ENCODE assay signal across 26 cellular contexts in the genomic region with DNA sequence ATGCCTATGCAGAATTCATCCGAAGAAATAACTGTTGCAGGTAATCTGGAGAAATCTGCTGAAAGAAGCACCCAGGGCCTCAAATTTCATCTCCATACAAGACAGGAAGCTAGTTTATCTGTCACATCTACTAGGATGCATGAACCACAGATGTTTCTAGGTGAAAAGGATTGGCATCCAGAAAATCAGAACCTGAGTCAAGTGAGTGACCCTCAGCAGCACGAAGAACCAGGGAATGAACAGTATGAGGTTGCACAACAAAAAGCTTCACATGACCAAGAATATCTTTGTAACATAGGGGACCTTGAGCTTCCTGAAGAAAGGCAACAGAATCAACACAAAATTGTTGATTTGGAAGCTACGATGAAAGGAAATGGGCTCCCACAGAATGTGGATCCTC.
"Had no signal": no experiment of that assay in that cellular context is flagged by ENCODE, and none has a peak within 500 bp of the region (broad histone marks: within the 10 kb centered on the region; RNA-seq: fewer than 3 reads in every experiment).

No MANE protein-coding gene starts in this region.

- H3K27ac ChIP-seq: ascending aorta, breast epithelium, cardiac muscle cell, colonic mucosa had no signal

- H3K4me1 Mint-ChIP-seq: brain had no signal

- H3K27ac Mint-ChIP-seq: activated CD4-positive, alpha-beta memory T cell treated with anti-CD3 and anti-CD28 coated beads, Interleukin-2, amount 10 ng/mL, durations not matched to agents 7 days and 5 days; activated CD4-positive, alpha-beta T cell treated with anti-CD3 and anti-CD28 coated beads, Interleukin-2, amount 10 ng/mL, durations not matched to agents 7 days and 5 days; activated naive CD4-positive, alpha-beta T cell treated with anti-CD3 and anti-CD28 coated beads, Interleukin-2, amount 10 ng/mL, durations not matched to agents 7 days and 5 days; activated naive CD4-positive, alpha-beta T cell treated with anti-CD3 and anti-CD28 coated beads, Interleukin-2, amount 50 U/mL, for 72 hours; activated naive CD8-positive, alpha-beta T cell treated with anti-CD3 and anti-CD28 coated beads, Interleukin-2, amount 10 ng/mL, durations not matched to agents 7 days and 5 days; activated T-cell treated with anti-CD3 and anti-CD28 coated beads, Interleukin-2, amount 50 U/mL, for 24 hours; activated T-cell treated with anti-CD3 and anti-CD28 coated beads, Interleukin-2, amount 50 U/mL, for 72 hours had no signal

- H3K9me3 ChIP-seq: ascending aorta, breast epithelium, colonic mucosa had no signal

- H3K27me3 ChIP-seq: ascending aorta, breast epithelium, cardiac muscle cell, colonic mucosa had no signal

- H3K4me3 Mint-ChIP-seq: activated CD4-positive, alpha-beta memory T cell treated with anti-CD3 and anti-CD28 coated beads, Interleukin-2, amount 10 ng/mL, durations not matched to agents 7 days and 5 days; activated CD4-positive, alpha-beta T cell treated with anti-CD3 and anti-CD28 coated beads, Interleukin-2, amount 10 ng/mL, durations not matched to agents 7 days and 5 days; activated naive CD4-positive, alpha-beta T cell treated with anti-CD3 and anti-CD28 coated beads, Interleukin-2, amount 10 ng/mL, durations not matched to agents 7 days and 5 days; activated naive CD8-positive, alpha-beta T cell treated with anti-CD3 and anti-CD28 coated beads, Interleukin-2, amount 10 ng/mL, durations not matched to agents 7 days and 5 days; activated T-cell treated with anti-CD3 and anti-CD28 coated beads, Interleukin-2, amount 50 U/mL, for 24 hours; activated T-cell treated with anti-CD3 and anti-CD28 coated beads, Interleukin-2, amount 50 U/mL, for 72 hours; brain had no signal

- H3K4me1 ChIP-seq: ascending aorta, breast epithelium, colonic mucosa had no signal

- H3K36me3 ChIP-seq: colonic mucosa had no signal

- H3K4me3 ChIP-seq: ascending aorta, breast epithelium, cardiac muscle cell, colonic mucosa had no signal

- ATAC-seq: activated naive CD4-positive, alpha-beta T cell treated with anti-CD3 and anti-CD28 coated beads, Interleukin-2, amount 50 U/mL, for 72 hours; activated T-cell treated with anti-CD3 and anti-CD28 coated beads, Interleukin-2, amount 50 U/mL, for 72 hours; esophagus mucosa had no signal

- H3K27me3 Mint-ChIP-seq: activated CD4-positive, alpha-beta memory T cell treated with anti-CD3 and anti-CD28 coated beads, Interleukin-2, amount 10 ng/mL, durations not matched to agents 7 days and 5 days; activated CD4-positive, alpha-beta T cell treated with anti-CD3 and anti-CD28 coated beads, Interleukin-2, amount 10 ng/mL, durations not matched to agents 7 days and 5 days; activated naive CD4-positive, alpha-beta T cell treated with anti-CD3 and anti-CD28 coated beads, Interleukin-2, amount 10 ng/mL, durations not matched to agents 7 days and 5 days; activated naive CD8-positive, alpha-beta T cell treated with anti-CD3 and anti-CD28 coated beads, Interleukin-2, amount 10 ng/mL, durations not matched to agents 7 days and 5 days; activated T-cell treated with anti-CD3 and anti-CD28 coated beads, Interleukin-2, amount 50 U/mL, for 24 hours; brain had no signal

- H3K9me3 Mint-ChIP-seq: activated CD4-positive, alpha-beta memory T cell treated with anti-CD3 and anti-CD28 coated beads, Interleukin-2, amount 10 ng/mL, durations not matched to agents 7 days and 5 days; activated CD4-positive, alpha-beta T cell treated with anti-CD3 and anti-CD28 coated beads, Interleukin-2, amount 10 ng/mL, durations not matched to agents 7 days and 5 days; activated naive CD4-positive, alpha-beta T cell treated with anti-CD3 and anti-CD28 coated beads, Interleukin-2, amount 10 ng/mL, durations not matched to agents 7 days and 5 days; activated naive CD4-positive, alpha-beta T cell treated with anti-CD3 and anti-CD28 coated beads, Interleukin-2, amount 50 U/mL, for 72 hours; activated naive CD8-positive, alpha-beta T cell treated with anti-CD3 and anti-CD28 coated beads, Interleukin-2, amount 10 ng/mL, durations not matched to agents 7 days and 5 days; activated T-cell treated with anti-CD3 and anti-CD28 coated beads, Interleukin-2, amount 50 U/mL, for 24 hours; activated T-cell treated with anti-CD3 and anti-CD28 coated beads, Interleukin-2, amount 50 U/mL, for 72 hours; brain had no signal

- DNase-seq: activated CD4-positive, alpha-beta memory T cell treated with anti-CD3 and anti-CD28 coated beads, Interleukin-2, amount 10 ng/mL, durations not matched to agents 7 days and 5 days; activated CD4-positive, alpha-beta T cell treated with anti-CD3 and anti-CD28 coated beads for 1 hour; activated CD4-positive, alpha-beta T cell treated with anti-CD3 and anti-CD28 coated beads for 4 hours; activated CD4-positive, alpha-beta T cell treated with anti-CD3 and anti-CD28 coated beads, Interleukin-2, amount 10 ng/mL, durations not matched to agents 7 days and 5 days; activated CD4-positive, alpha-beta T cell treated with anti-CD3 and anti-CD28 coated beads, Interleukin-2, amount 50 U/mL, for 4 hours; activated CD8-positive, alpha-beta memory T cell treated with anti-CD3 and anti-CD28 coated beads, Interleukin-2, amount 50 U/mL, for 48 hours; activated gamma-delta T cell; activated naive CD4-positive, alpha-beta T cell; activated naive CD4-positive, alpha-beta T cell treated with anti-CD3 and anti-CD28 coated beads, Interleukin-2, amount 10 ng/mL, durations not matched to agents 7 days and 5 days; activated naive CD8-positive, alpha-beta T cell treated with anti-CD3 and anti-CD28 coated beads, Interleukin-2, amount 10 ng/mL, durations not matched to agents 7 days and 5 days; activated T-cell treated with anti-CD3 and anti-CD28 coated beads for 4 hours; activated T-cell treated with anti-CD3 and anti-CD28 coated beads, Interleukin-2, amount 50 U/mL, for 24 hours; activated T-cell treated with anti-CD3 and anti-CD28 coated beads, Interleukin-2, amount 50 U/mL, for 72 hours; central memory CD4-positive, alpha-beta T cell; cerebellar nuclear complex; colonic mucosa; effector CD8-positive, alpha-beta T cell; foreskin fibroblast; glutamatergic neuron; T-helper 2 cell had no signal
